Comparison of ENCODE assay signal across 18 cellular contexts in the genomic region with DNA sequence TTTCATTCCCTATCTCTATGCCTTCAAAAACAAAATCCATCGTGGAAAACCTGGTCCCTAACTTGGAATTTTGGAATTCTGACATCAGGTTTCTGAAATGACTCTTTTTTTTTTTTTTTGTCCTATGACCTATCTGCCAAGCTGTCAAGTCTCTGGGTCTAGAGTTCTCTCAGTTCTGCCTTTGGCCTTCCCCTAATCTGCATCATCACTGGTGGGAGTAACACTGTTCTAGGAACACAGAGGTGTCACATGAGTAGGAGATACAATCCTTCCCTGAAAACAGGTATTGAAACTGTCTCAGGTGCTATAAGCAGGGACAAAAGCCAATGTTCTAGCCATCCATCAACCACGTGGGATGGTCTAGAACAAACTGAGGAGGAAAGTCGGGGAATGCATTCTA.
DNase-seq lines count a peak whose midpoint lies in the region; ATAC-seq and TF ChIP-seq lines count a peak whose summit lies in the region.
"Had no signal": no experiment of that assay in that cellular context is flagged by ENCODE, and none has a peak within 500 bp of the region (broad histone marks: within the 10 kb centered on the region; RNA-seq: fewer than 3 reads in every experiment).

No MANE protein-coding gene starts in this region.

- H3K27me3 Mint-ChIP-seq in neural progenitor cell (ENCODE audit: insufficient read depth, low read depth): no peaks in the 10 kb centered on the region
- H3K27me3 Mint-ChIP-seq in CD8-positive, alpha-beta T cell (ENCODE audit: low read depth): peaks cover 6% of the 10 kb centered on the region
- H3K27me3 Mint-ChIP-seq: CD4-positive, CD25-positive, alpha-beta regulatory T cell had no signal

- H3K27me3 ChIP-seq in neural progenitor cell: no peaks in the 10 kb centered on the region
- H3K27me3 ChIP-seq in CD8-positive, alpha-beta T cell (ENCODE audit: insufficient read depth, low read length): no peaks in the 10 kb centered on the region
- no peaks in the 10 kb centered on the region for H3K27me3 ChIP-seq in vagina
- H3K27me3 ChIP-seq: BLaER1 had no signal

- no peak overlapping the region for H3K4me3 ChIP-seq in neural progenitor cell
- H3K4me3 ChIP-seq in CD8-positive, alpha-beta T cell (ENCODE audit: low read depth, low read length): no peak overlapping the region
- no peak overlapping the region for H3K4me3 ChIP-seq in vagina
- H3K4me3 ChIP-seq: BLaER1, K562 had no signal

- no peak overlapping the region for H3K4me3 Mint-ChIP-seq in neural progenitor cell
- no peak overlapping the region for H3K4me3 Mint-ChIP-seq in CD8-positive, alpha-beta T cell
- H3K4me3 Mint-ChIP-seq: CD4-positive, CD25-positive, alpha-beta regulatory T cell; HFFc6 had no signal

- peak overlapping the region; percentile 50 for H2AFZ ChIP-seq in neural progenitor cell (replicated peaks)

- TF ChIP-seq CTCF in neural progenitor cell (IDR thresholded peaks at IDR 0.05) (no peak), vagina (IDR thresholded peaks at IDR 0.05) (no peak)
- TF ChIP-seq CTCF in CD8-positive, alpha-beta T cell (IDR thresholded peaks at IDR 0.05): no peak

- no peak overlapping the region for H3K9ac ChIP-seq in neural progenitor cell
- H3K9ac ChIP-seq: BLaER1 had no signal

- H3K36me3 Mint-ChIP-seq in neural progenitor cell: no peaks in the 10 kb centered on the region
- H3K36me3 Mint-ChIP-seq in CD8-positive, alpha-beta T cell: no peaks in the 10 kb centered on the region
- H3K36me3 Mint-ChIP-seq: CD4-positive, CD25-positive, alpha-beta regulatory T cell had no signal

- H3K4me2 ChIP-seq in neural progenitor cell: no peak overlapping the region

- no peaks in the 10 kb centered on the region for H3K36me3 ChIP-seq in neural progenitor cell
- no peaks in the 10 kb centered on the region for H3K36me3 ChIP-seq in CD8-positive, alpha-beta T cell (ENCODE audit: insufficient read depth, low read length)
- H3K36me3 ChIP-seq in vagina: no peaks in the 10 kb centered on the region
- H3K36me3 ChIP-seq: BLaER1 had no signal

- H3K27ac Mint-ChIP-seq in neural progenitor cell: no peak overlapping the region
- H3K27ac Mint-ChIP-seq in CD8-positive, alpha-beta T cell: no peak overlapping the region
- H3K27ac Mint-ChIP-seq: CD4-positive, CD25-positive, alpha-beta regulatory T cell; HFFc6 had no signal

- intact Hi-C loops in CD8-positive, alpha-beta T cell (cut with DNase I, micrococcal nuclease): no loop called here
- intact Hi-C loops in vagina (cut with DNase I): no loop called here

- H3K79me2 ChIP-seq in neural progenitor cell (ENCODE audit: low read depth): no peaks in the 10 kb centered on the region

- ATAC-seq in GM21529 (IDR thresholded peaks at IDR 0.05; ENCODE audit: unreplicated experiment): peak; percentile 62
- ATAC-seq in HG03039 (IDR thresholded peaks at IDR 0.05; ENCODE audit: unreplicated experiment): peak; percentile 68
- ATAC-seq in CD8-positive, alpha-beta T cell: no peak
- ATAC-seq: K562 had no signal

- CTCF ChIA-PET in CD8-positive, alpha-beta T cell (lab: Charles Lee): no interaction called here

- no peaks in the 10 kb centered on the region for H3K4me1 ChIP-seq in neural progenitor cell
- H3K4me1 ChIP-seq in CD8-positive, alpha-beta T cell (ENCODE audit: insufficient read depth, low read length): no peaks in the 10 kb centered on the region
- no peaks in the 10 kb centered on the region for H3K4me1 ChIP-seq in vagina

- no peaks in the 10 kb centered on the region for H3K9me3 Mint-ChIP-seq in neural progenitor cell
- no peaks in the 10 kb centered on the region for H3K9me3 Mint-ChIP-seq in CD8-positive, alpha-beta T cell

- H3K4me1 Mint-ChIP-seq in neural progenitor cell: no peaks in the 10 kb centered on the region
- no peaks in the 10 kb centered on the region for H3K4me1 Mint-ChIP-seq in CD8-positive, alpha-beta T cell (ENCODE audit: low read depth)
- H3K4me1 Mint-ChIP-seq: CD4-positive, CD25-positive, alpha-beta regulatory T cell had no signal

- DNase-seq in CD1c-positive myeloid dendritic cell (ENCODE audit: extremely low spot score): peak; percentile 52
- no peak for DNase-seq in neural progenitor cell (ENCODE audit: low spot score)
- no peak for DNase-seq in CD8-positive, alpha-beta T cell
- DNase-seq in stimulated activated CD4-positive, alpha-beta T cell treated with anti-CD3 and anti-CD28 coated beads, Interleukin-12 subunit alpha, Interleukin-12 subunit beta, amount 100 ng/mL, for 4 hours: no peak
- DNase-seq in activated CD8-positive, alpha-beta memory T cell treated with anti-CD3 and anti-CD28 coated beads, Interleukin-2, amount 50 U/mL, for 4 hours: no peak
- DNase-seq in vagina (ENCODE audit: extremely low spot score in 2 of 2): no peak
- DNase-seq: 8988T; AML-193; Calu3; CD4-positive, CD25-positive, alpha-beta regulatory T cell; DMS 273 treated with DMSO at 0.1 percent for 48 hours; HCEC 1CT; HFFc6 had no signal

- POLR2A ChIA-PET in CD8-positive, alpha-beta T cell (lab: Charles Lee): no interaction called here

- H3F3A ChIP-seq in neural progenitor cell (ENCODE audit: low read depth): no peaks in the 10 kb centered on the region

- H3K9me3 ChIP-seq in neural progenitor cell (ENCODE audit: low read depth) (no peaks in the 10 kb centered on the region), vagina (no peaks in the 10 kb centered on the region)
- H3K9me3 ChIP-seq in CD8-positive, alpha-beta T cell (ENCODE audit: low read length): no peaks in the 10 kb centered on the region
- H3K9me3 ChIP-seq: BLaER1 had no signal

- no peak overlapping the region for H3K27ac ChIP-seq in neural progenitor cell
- no peak overlapping the region for H3K27ac ChIP-seq in CD8-positive, alpha-beta T cell (ENCODE audit: low read depth, low read length)
- H3K27ac ChIP-seq in vagina: no peak overlapping the region
- H3K27ac ChIP-seq: BLaER1, HL-60 had no signal

- no peaks in the 10 kb centered on the region for H4K20me1 ChIP-seq in neural progenitor cell (ENCODE audit: low read depth)
- H4K20me1 ChIP-seq: BLaER1 had no signal

- no peak for TF ChIP-seq POLR2A in vagina (IDR thresholded peaks at IDR 0.05)
